ENCODE assay signal across 8 cellular contexts in genomic region chr3:48088749-48089466, GRCh38.
A peak's percentile ranks its signal among the peaks of the same experiment; 100 is the strongest.
DNase-seq lines count a peak whose midpoint lies in the region; ATAC-seq and TF ChIP-seq lines count a peak whose summit lies in the region.

No MANE protein-coding gene starts in this region.

- H3K4me1 ChIP-seq in esophagus (ENCODE audit: control insufficient read depth in 2 of 2, insufficient read depth in 2 of 2, low read length in 1 of 2) = no peaks in the 10 kb centered on the region
- H3K4me1 ChIP-seq in mucosa of stomach (ENCODE audit: control insufficient read depth, insufficient read depth, low read length) = peaks cover 20% of the 10 kb centered on the region

- peaks cover 25% of the 10 kb centered on the region for H3K36me3 Mint-ChIP-seq in activated T-cell treated with anti-CD3 and anti-CD28 coated beads, Interleukin-2, amount 50 U/mL, for 24 hours (ENCODE audit: low read depth)

- TF ChIP-seq EP300 in Ishikawa (IDR thresholded peaks at IDR 0.05; ENCODE audit: borderline replicate concordance) = no peak

- H3K27me3 ChIP-seq in esophagus (ENCODE audit: control insufficient read depth in 1 of 2, insufficient read depth in 2 of 2, low read length in 2 of 2) (no peaks in the 10 kb centered on the region), mucosa of stomach (ENCODE audit: control insufficient read depth, insufficient read depth, low read length) (no peaks in the 10 kb centered on the region)

- no peaks in the 10 kb centered on the region for H3K9me3 ChIP-seq in esophagus (ENCODE audit: control insufficient read depth in 2 of 2, insufficient read depth in 1 of 2, low read depth in 1 of 2, low read length in 1 of 2)
- no peaks in the 10 kb centered on the region for H3K9me3 ChIP-seq in mucosa of stomach (ENCODE audit: control insufficient read depth, low read length)

- no peaks in the 10 kb centered on the region for H3K27me3 Mint-ChIP-seq in activated T-cell treated with anti-CD3 and anti-CD28 coated beads, Interleukin-2, amount 50 U/mL, for 24 hours

- TF ChIP-seq RAD21 in Ishikawa (IDR thresholded peaks at IDR 0.05; ENCODE audit: low read depth) = peak; percentile 6; the same call in 1 of the 2 replicates

- peaks cover 30% of the 10 kb centered on the region for H3K4me1 Mint-ChIP-seq in activated T-cell treated with anti-CD3 and anti-CD28 coated beads, Interleukin-2, amount 50 U/mL, for 24 hours (ENCODE audit: low read depth)

- peak overlapping the region; percentile 98 for H3K27ac Mint-ChIP-seq in activated T-cell treated with anti-CD3 and anti-CD28 coated beads, Interleukin-2, amount 50 U/mL, for 24 hours

- DNase-seq in DMS153 (lab: John Stamatoyannopoulos, UW) = peak; percentile 88
- DNase-seq in OCI-M2 (lab: John Stamatoyannopoulos, UW; ENCODE audit: unreplicated experiment) = peak; percentile 78
- DNase-seq in activated T-cell treated with anti-CD3 and anti-CD28 coated beads, Interleukin-2, amount 50 U/mL, for 24 hours = peak; percentile 97
- peak; percentile 97 for DNase-seq in stimulated activated CD8-positive, alpha-beta memory T cell treated with anti-CD3 and anti-CD28 coated beads, Interleukin-4, amount 100 ng/mL, for 48 hours

- H3K4me3 ChIP-seq in esophagus (ENCODE audit: low read depth in 1 of 2, low read length in 2 of 2) (peak overlapping the region; percentile 85 to 95), mucosa of stomach (ENCODE audit: low read length) (peak overlapping the region; percentile 98)

- WGBS in esophagus, 2 donors = 0% methylated on average over 79 of the region's 79 CpGs

- ATAC-seq in GM21576 (IDR thresholded peaks at IDR 0.05; ENCODE audit: unreplicated experiment) = peak; percentile 89

- H3K36me3 ChIP-seq in esophagus (ENCODE audit: control insufficient read depth in 2 of 2, insufficient read depth in 2 of 2, low read length in 1 of 2) (no peaks in the 10 kb centered on the region), mucosa of stomach (ENCODE audit: control insufficient read depth, insufficient read depth, low read length) (no peaks in the 10 kb centered on the region)

- H3K27ac ChIP-seq in esophagus (ENCODE audit: low read depth in 2 of 2, low read length in 1 of 2) = peak overlapping the region; percentile 97 to 98

- peak overlapping the region; percentile 97 for H3K4me3 Mint-ChIP-seq in activated T-cell treated with anti-CD3 and anti-CD28 coated beads, Interleukin-2, amount 50 U/mL, for 24 hours

- H3K9ac ChIP-seq in mucosa of stomach (ENCODE audit: low read length) = peak overlapping the region; percentile 89

- H3K9me3 Mint-ChIP-seq in activated T-cell treated with anti-CD3 and anti-CD28 coated beads, Interleukin-2, amount 50 U/mL, for 24 hours = no peaks in the 10 kb centered on the region

TF ChIP-seq in Ishikawa, 13 proteins besides CTCF, POLR2A, EP300 and RAD21:
- TF ChIP-seq EGR1 (IDR thresholded peaks at IDR 0.05) (no peak), ZBTB7A (IDR thresholded peaks at IDR 0.05; ENCODE audit: low read depth) (no peak; the same call in 1 of the 2 replicates), TCF12 (IDR thresholded peaks at IDR 0.05; ENCODE audit: low read depth) (no peak), YY1 (IDR thresholded peaks at IDR 0.05; ENCODE audit: low read depth) (0 out of 2 replicates have a peak, but pooled peaks have one; percentile 61), USF1 (IDR thresholded peaks at IDR 0.05) (no peak; the same call in 1 of the 2 replicates), CREB1 (IDR thresholded peaks at IDR 0.05; ENCODE audit: low read depth) (peak; percentile 64), TAF1 (IDR thresholded peaks at IDR 0.05; ENCODE audit: low read depth) (peak; percentile 82), FOXM1 (IDR thresholded peaks at IDR 0.05; ENCODE audit: borderline replicate concordance, low read depth) (no peak), REST (IDR thresholded peaks at IDR 0.05; ENCODE audit: low read depth) (no peak), MAX (IDR thresholded peaks at IDR 0.05) (peak; percentile 96), NFIC (IDR thresholded peaks at IDR 0.05) (0 out of 2 replicates have a peak, but pooled peaks have one; percentile 5), TEAD4 (IDR thresholded peaks at IDR 0.05) (peak; percentile 37; the same call in 1 of the 2 replicates), CEBPB (IDR thresholded peaks at IDR 0.05) (0 out of 2 replicates have a peak, but pooled peaks have one; percentile 42)

Comparison
In these comparisons a context has a peak if more than half of its experiments do, and no peak if none do; other contexts are left out.
1. Peak in every context shown above with its lines: DNase-seq, ATAC-seq, H3K4me3 ChIP-seq and H3K27ac ChIP-seq.